In the genomic region with DNA sequence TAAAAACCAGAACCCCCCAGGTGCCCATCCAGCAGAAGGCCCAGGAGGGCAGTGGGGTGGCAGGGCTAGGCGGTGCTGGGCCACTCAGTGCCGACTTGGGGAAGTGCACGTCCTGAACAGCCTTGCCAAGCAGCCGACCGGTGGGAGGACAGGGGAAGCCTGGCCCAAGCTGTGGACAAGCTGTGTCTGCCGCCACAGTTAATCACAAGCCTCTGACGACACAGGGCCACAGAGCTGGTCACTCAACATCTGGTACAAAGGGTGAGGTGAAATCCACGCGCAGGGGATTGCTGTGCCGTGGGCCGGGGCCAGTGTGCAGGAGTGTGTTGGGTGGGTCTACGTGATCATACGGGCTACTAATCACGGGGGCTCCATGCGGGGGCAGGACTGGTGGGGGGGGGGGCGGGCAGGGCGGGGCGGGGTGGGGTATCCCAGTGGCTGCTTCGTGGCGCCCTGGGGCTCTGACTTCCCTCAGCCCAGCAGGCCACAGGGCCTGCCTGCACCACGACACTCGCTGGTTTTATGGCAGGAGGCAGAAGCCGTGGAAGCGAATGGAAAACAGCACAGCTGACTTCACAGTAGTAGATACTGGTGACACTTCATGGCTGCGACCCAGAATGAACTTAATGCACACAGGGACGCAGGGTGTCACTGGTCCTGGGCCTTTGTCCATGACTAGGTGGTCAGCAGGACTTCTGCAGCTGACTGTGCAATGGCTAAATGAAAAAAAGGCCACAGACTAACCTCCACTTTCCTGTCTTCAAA, we compare ENCODE assay signal across 26 cellular contexts. TPM values are rescaled to one million over a fixed set of nuclear protein-coding genes. Genes with fewer than 3 reads are reported as not detected.
DNase-seq lines count a peak whose midpoint lies in the region; ATAC-seq, FAIRE-seq and TF ChIP-seq lines count a peak whose summit lies in the region.
"Had no signal": no experiment of that assay in that cellular context is flagged by ENCODE, and none has a peak within 500 bp of the region (broad histone marks: within the 10 kb centered on the region; RNA-seq: fewer than 3 reads in every experiment).

No MANE protein-coding gene starts in this region.

- H3K4me3 ChIP-seq in heart right ventricle (no peak overlapping the region), RWPE2 (ENCODE audit: severe bottlenecking) (no peak overlapping the region), mucosa of descending colon (no peak overlapping the region), small intestine (ENCODE audit: low read depth in 1 of 2, low read length in 2 of 2) (no peak overlapping the region)
- H3K4me3 ChIP-seq: GM23248, Peyer's patch, SJSA1 had no signal

- H3K9me3 ChIP-seq in heart right ventricle (no peaks in the 10 kb centered on the region), RWPE2 (ENCODE audit: severe bottlenecking) (no peaks in the 10 kb centered on the region), mucosa of descending colon (no peaks in the 10 kb centered on the region), small intestine (ENCODE audit: control insufficient read depth, low read depth) (no peaks in the 10 kb centered on the region)
- H3K9me3 ChIP-seq: Peyer's patch, SJSA1 had no signal

- no peak overlapping the region for H3K27ac ChIP-seq in heart right ventricle
- no peak overlapping the region for H3K27ac ChIP-seq in RWPE2 (ENCODE audit: poor library complexity, severe bottlenecking)
- no peak overlapping the region for H3K27ac ChIP-seq in small intestine (ENCODE audit: low read depth in 1 of 2, low read length in 1 of 2)
- H3K27ac ChIP-seq: 22Rv1, C4-2B, GM23248, KMS-11, Peyer's patch, SJSA1 had no signal

- H3K27me3 ChIP-seq in heart right ventricle (peaks cover 17 to 46% (median 32%) of the 10 kb centered on the region in 7 donors), RWPE2 (ENCODE audit: insufficient read depth, poor library complexity, severe bottlenecking) (peaks cover 20% of the 10 kb centered on the region), small intestine (ENCODE audit: control insufficient read depth in 2 of 2, insufficient read depth in 2 of 2, low read length in 2 of 2) (peaks cover 0 to 3% of the 10 kb centered on the region in 2 donors)

- TF ChIP-seq CTCF in heart right ventricle (IDR thresholded peaks at IDR 0.05) (no peak), RWPE2 (IDR thresholded peaks at IDR 0.05; ENCODE audit: poor library complexity, severe bottlenecking) (no peak), mucosa of descending colon (IDR thresholded peaks at IDR 0.05) (no peak)

- DNase-seq in Right ventricle myocardium inferior (ENCODE audit: missing footprints) = peak; percentile 33
- DNase-seq in heart right ventricle = no peak
- peak; percentile 66 for DNase-seq in RWPE2 (ENCODE audit: low spot score)
- peak in 2 of 3 donors; percentile 33 to 37 for DNase-seq in mucosa of descending colon
- no peak for DNase-seq in HK-2 (ENCODE audit: unreplicated experiment)
- no peak for DNase-seq in small intestine
- DNase-seq: GM23248, H7, NCI-H1048, NCI-H1417, NCI-H1694 treated with DMSO at 0.1 percent for 48 hours, NCI-H2081 treated with DMSO at 0.1 percent for 48 hours, NCI-H2171, NCI-H226, NCI-H510A, NCI-H69, OCI-M1 had no signal

- no peak for FAIRE-seq in small intestine (lab: Jason Lieb, UNC)
- FAIRE-seq: D721Med, GM18507 had no signal

- peaks cover 0 to 61% (median 15%) of the 10 kb centered on the region in 9 donors for H3K36me3 ChIP-seq in heart right ventricle
- H3K36me3 ChIP-seq in RWPE2 (ENCODE audit: low read depth) = peaks cover 25% of the 10 kb centered on the region; the same call in 1 of the 2 replicates
- peaks cover 4% of the 10 kb centered on the region for H3K36me3 ChIP-seq in mucosa of descending colon (ENCODE audit: low read depth)
- H3K36me3 ChIP-seq in small intestine (ENCODE audit: control insufficient read depth in 2 of 2, insufficient read depth in 2 of 2, low read length in 2 of 2) = peaks cover 5 to 13% of the 10 kb centered on the region in 2 donors

- intact Hi-C loops in Right ventricle myocardium inferior (cut with DNase I) = no loop called here
- intact Hi-C loops in heart right ventricle (cut with DNase I) = no loop called here
- intact Hi-C loops in mucosa of descending colon (cut with DNase I, micrococcal nuclease) = no loop called here

- H3K4me1 ChIP-seq in heart right ventricle = peaks cover 16 to 30% (median 25%) of the 10 kb centered on the region in 9 donors
- peaks cover 6% of the 10 kb centered on the region for H3K4me1 ChIP-seq in RWPE2 (ENCODE audit: insufficient read depth, poor library complexity, severe bottlenecking)
- H3K4me1 ChIP-seq in mucosa of descending colon (ENCODE audit: low read depth) = peaks cover 11% of the 10 kb centered on the region
- H3K4me1 ChIP-seq in small intestine (ENCODE audit: control insufficient read depth in 2 of 2, insufficient read depth in 1 of 2, low read depth in 1 of 2, low read length in 1 of 2) = peaks cover 0 to 6% of the 10 kb centered on the region in 2 donors

- ATAC-seq in Right ventricle myocardium inferior = no peak
- no peak for ATAC-seq in heart right ventricle
- no peak for ATAC-seq in RWPE2 (ENCODE audit: low read depth)
- no peak for ATAC-seq in mucosa of descending colon
- no peak for ATAC-seq in HG03097 (IDR thresholded peaks at IDR 0.05; ENCODE audit: low FRiP score, unreplicated experiment)

- WGBS in heart right ventricle, 2 donors = 92 to 94% methylated on average over 26 of the region's 26 CpGs
- WGBS in small intestine, 3 donors = 80 to 90% (median 85%) methylated on average over 18 to 26 of the region's 26 CpGs

RNA-seq across cellular contexts. Expression of a gene that starts 10.2 kb away (rescaled TPM):
- total RNA-seq in Right ventricle myocardium inferior (0.14 TPM), heart right ventricle (under 1 TPM in 1 of 10 donors, not detected in 9; 0.40 TPM), mucosa of descending colon (100 to 1,000 TPM; 128 to 486 (median 198) TPM)
- polyA plus RNA-seq in heart right ventricle (under 1 TPM; 0.15 to 0.17 TPM), small intestine (100 to 1,000 TPM in 2 of 3 donors, 10 to 100 TPM in 1; 71.0 to 443 (median 361) TPM)
- total RNA-seq: G401, GM23248, SJSA1 had no signal
- polyA plus RNA-seq: GM23248 had no signal

Comparison
In these comparisons a context has a peak if more than half of its experiments do, and no peak if none do; other contexts are left out.
1. DNase-seq: peak in Right ventricle myocardium inferior (single experiment), RWPE2 (single experiment) and mucosa of descending colon (2 of 3); none in heart right ventricle (0 of 2), HK-2 (single experiment) and small intestine (single experiment).
2. RNA of a gene that starts 10.2 kb away (total RNA-seq): 128 to 486 TPM in mucosa of descending colon; 0.14 TPM in Right ventricle myocardium inferior (single experiment) and 0.40 TPM in heart right ventricle; every median in the first group is over 10 times any median in the second.